ENCODE assay signal across 31 cellular contexts in the genomic region with DNA sequence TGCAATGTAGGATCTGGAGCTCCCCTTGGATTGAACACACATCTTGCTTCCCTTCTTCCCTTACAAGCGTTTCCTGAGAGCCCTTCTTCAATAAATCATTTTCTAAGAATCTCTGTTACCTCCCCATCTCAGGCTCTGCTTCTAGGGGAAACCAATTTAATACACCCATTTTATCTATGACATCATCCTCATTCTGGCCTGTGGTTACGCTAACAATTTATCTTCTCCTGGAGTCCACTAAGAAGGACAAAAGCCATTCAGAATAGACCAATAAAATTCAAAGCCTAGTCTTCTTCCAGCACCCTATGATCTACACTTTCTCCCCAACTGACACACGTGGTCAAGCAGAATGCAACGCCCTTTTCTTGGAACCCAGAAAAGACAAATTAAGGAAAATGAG.
"Had no signal": no experiment of that assay in that cellular context is flagged by ENCODE, and none has a peak within 500 bp of the region (broad histone marks: within the 10 kb centered on the region; RNA-seq: fewer than 3 reads in every experiment).

No MANE protein-coding gene starts in this region.

- H3K9me3 ChIP-seq: adrenal gland had no signal

- H3K27me3 ChIP-seq: adrenal gland had no signal

- ATAC-seq: activated CD8-positive, alpha-beta T cell treated with anti-CD3 and anti-CD28 coated beads for 36 hours; activated naive CD4-positive, alpha-beta T cell treated with anti-CD3 and anti-CD28 coated beads, Interleukin-2, amount 50 U/mL, for 72 hours; activated T-cell treated with anti-CD3 and anti-CD28 coated beads, Interleukin-2, amount 50 U/mL, for 4 hours; activated T-cell treated with anti-CD3 and anti-CD28 coated beads, Interleukin-2, amount 50 U/mL, for 72 hours; activated T-helper 17 cell treated with anti-CD3 and anti-CD28 coated beads, Interleukin-2, amount 50 U/mL, for 72 hours had no signal

- DNase-seq: activated B cell treated with CpG ODN at 0.5 μM for 24 hours; activated CD4-positive, alpha-beta memory T cell treated with anti-CD3 and anti-CD28 coated beads for 36 hours; activated CD4-positive, alpha-beta T cell treated with anti-CD3 and anti-CD28 coated beads for 4 hours; activated CD4-positive, alpha-beta T cell treated with anti-CD3 and anti-CD28 coated beads, Interleukin-2, amount 10 ng/mL, durations not matched to agents 24 days and 14 days; activated CD4-positive, alpha-beta T cell treated with anti-CD3 and anti-CD28 coated beads, Interleukin-2, amount 50 U/mL, for 1 hour; activated CD4-positive, alpha-beta T cell treated with anti-CD3 and anti-CD28 coated beads, Interleukin-2, amount 50 U/mL, for 4 hours; activated CD4-positive, CD25-positive, alpha-beta regulatory T cell treated with anti-CD3 and anti-CD28 coated beads, Interleukin-2, amount 50 U/mL, for 72 hours; activated CD8-positive, alpha-beta memory T cell treated with anti-CD3 and anti-CD28 coated beads, Interleukin-2, amount 50 U/mL, for 4 hours; activated CD8-positive, alpha-beta T cell treated with anti-CD3 and anti-CD28 coated beads for 36 hours; activated effector memory CD4-positive, alpha-beta T cell treated with anti-CD3 and anti-CD28 coated beads, Interleukin-2, amount 50 U/mL, for 16 hours; activated gamma-delta T cell treated with Interleukin-2 at 50 U/mL for 16 hours; activated naive CD4-positive, alpha-beta T cell; activated naive CD4-positive, alpha-beta T cell treated with anti-CD3 and anti-CD28 coated beads for 36 hours; activated naive CD4-positive, alpha-beta T cell treated with anti-CD3 and anti-CD28 coated beads, Interleukin-2, amount 50 U/mL, for 16 hours; activated naive CD8-positive, alpha-beta T cell treated with anti-CD3 and anti-CD28 coated beads for 36 hours; activated T-cell treated with anti-CD3 and anti-CD28 coated beads for 4 hours; activated T-cell treated with anti-CD3 and anti-CD28 coated beads, Interleukin-2, amount 50 U/mL, for 1 hour; activated T-cell treated with anti-CD3 and anti-CD28 coated beads, Interleukin-2, amount 50 U/mL, for 4 hours; activated T-cell treated with anti-CD3 and anti-CD28 coated beads, Interleukin-2, amount 50 U/mL, for 72 hours; amniotic stem cell; aorta; central memory CD4-positive, alpha-beta T cell; T-helper 2 cell; T-helper 9 cell had no signal

- H3K27ac ChIP-seq: adrenal gland, VCaP had no signal

- FAIRE-seq: bronchial epithelial cell, colon, TTC549 had no signal

- H3K4me3 ChIP-seq: adrenal gland had no signal

- H3K36me3 ChIP-seq: adrenal gland had no signal
